ENCODE assay signal across 12 cellular contexts in genomic region chr11:14539867-14540475, GRCh38. TPM values are rescaled to one million over a fixed set of nuclear protein-coding genes. Genes with fewer than 3 reads are reported as not detected.
DNase-seq lines count a peak whose midpoint lies in the region; ATAC-seq, FAIRE-seq and TF ChIP-seq lines count a peak whose summit lies in the region.
"Had no signal": no experiment of that assay in that cellular context is flagged by ENCODE, and none has a peak within 500 bp of the region (broad histone marks: within the 10 kb centered on the region; RNA-seq: fewer than 3 reads in every experiment).

No MANE protein-coding gene starts in this region.

- peak overlapping the region; percentile 70; the same call in 1 of the 2 replicates for H2AFZ ChIP-seq in GM23338

- no peaks in the 10 kb centered on the region for H3K27me3 Mint-ChIP-seq in GM23338 (ENCODE audit: insufficient read depth, low read depth, poor library complexity)

- peaks cover 25% of the 10 kb centered on the region for H3K4me1 Mint-ChIP-seq in GM23338

- FAIRE-seq in HTR-8/SVneo (lab: Jason Lieb, UNC), result no peak

- intact Hi-C loops in right lobe of liver (cut with DNase I), result loop anchor here in 1 of 2 donors (10.0 kb wide), 1 partner anchor 365 kb away; no protein-coding TSS in a partner anchor
- intact Hi-C loops in posterior vena cava (cut with DNase I), result no loop called here

- no peak overlapping the region for H3K4me2 ChIP-seq in GM23338

- peak; percentile 43 for TF ChIP-seq POLR2A in right lobe of liver (IDR thresholded peaks at IDR 0.05)

- H3K9me2 ChIP-seq in GM23338 (ENCODE audit: insufficient read depth), result no peaks in the 10 kb centered on the region

- no peaks in the 10 kb centered on the region for H3K36me3 ChIP-seq in BE2C
- H3K36me3 ChIP-seq in GM23338 (ENCODE audit: insufficient read depth), result no peaks in the 10 kb centered on the region
- H3K36me3 ChIP-seq in adipocyte (ENCODE audit: control insufficient read depth, insufficient read depth, low read length, severe bottlenecking), result no peaks in the 10 kb centered on the region
- H3K36me3 ChIP-seq in right lobe of liver, result no peaks in the 10 kb centered on the region

- peaks cover 3% of the 10 kb centered on the region; the same call in 1 of the 2 replicates for H3F3A ChIP-seq in GM23338 (replicated peaks; ENCODE audit: low read depth)

- no peak overlapping the region for H3K27ac Mint-ChIP-seq in GM23338
- H3K27ac Mint-ChIP-seq: T-helper 2 cell treated with Interferon-gamma antibody and Interleukin-4, amounts not matched to agents 5 μg/mL and 100 μg/mL, for 36 hours had no signal

- no peaks in the 10 kb centered on the region for H3K9me3 ChIP-seq in BE2C
- H3K9me3 ChIP-seq in adipocyte (ENCODE audit: control insufficient read depth, low read length), result no peaks in the 10 kb centered on the region
- H3K9me3 ChIP-seq in right lobe of liver, result no peaks in the 10 kb centered on the region

- H3K27me3 ChIP-seq in BE2C (no peaks in the 10 kb centered on the region), GM23338 (ENCODE audit: insufficient read depth) (no peaks in the 10 kb centered on the region), adipocyte (replicated peaks; ENCODE audit: control insufficient read depth, insufficient read depth, low read length) (no peaks in the 10 kb centered on the region), right lobe of liver (no peaks in the 10 kb centered on the region)

- peak overlapping the region; percentile 87 for H3K9ac ChIP-seq in adipocyte (ENCODE audit: low read length)

- H3K4me3 Mint-ChIP-seq in GM23338, result no peak overlapping the region
- H3K4me3 Mint-ChIP-seq: T-helper 2 cell treated with Interferon-gamma antibody and Interleukin-4, amounts not matched to agents 5 μg/mL and 100 μg/mL, for 36 hours had no signal

- WGBS in right lobe of liver (ENCODE audit: insufficient coverage, low coverage, low lambda C conversion rate, missing lambda C conversion rate), result 25% methylated on average over 6 of the region's 6 CpGs

- H3K79me2 ChIP-seq in GM23338 (replicated peaks; ENCODE audit: insufficient read depth), result no peaks in the 10 kb centered on the region

- TF ChIP-seq CTCF in BE2C (IDR thresholded peaks at IDR 0.05; ENCODE audit: low read depth, low read length), result 0 out of 2 replicates have a peak, but pooled peaks have one; percentile 2
- TF ChIP-seq CTCF in GM23338 (conservative IDR thresholded peaks at IDR 0.05; ENCODE audit: low read depth in 2 of 2), result no peak
- TF ChIP-seq CTCF in right lobe of liver (IDR thresholded peaks at IDR 0.05), result peak in 1 of 4 donors; percentile 22

- no peaks in the 10 kb centered on the region for H3K36me3 Mint-ChIP-seq in GM23338 (ENCODE audit: low read depth)

- ATAC-seq in GM23338 (peak; percentile 69; the same call in 2 of the 3 replicates), right lobe of liver (peak; percentile 51 to 73 (median 70)), GM18870 (IDR thresholded peaks at IDR 0.05; ENCODE audit: unreplicated experiment) (no peak)
- ATAC-seq in activated CD4-positive, CD25-positive, alpha-beta regulatory T cell treated with anti-CD3 and anti-CD28 coated beads, Interleukin-2, amount 50 U/mL, for 24 hours, result no peak

- no peak overlapping the region for H3K4me3 ChIP-seq in BE2C (ENCODE audit: low read depth, low read length)
- no peak overlapping the region for H3K4me3 ChIP-seq in GM23338
- peak overlapping the region; percentile 52 for H3K4me3 ChIP-seq in adipocyte (ENCODE audit: low read length)
- no peak overlapping the region for H3K4me3 ChIP-seq in right lobe of liver

- DNase-seq in BE2C, result no peak
- DNase-seq in GM23338 (ENCODE audit: low spot score), result peak; percentile 30
- no peak for DNase-seq in adipocyte (ENCODE audit: low read depth)
- DNase-seq in right lobe of liver, result peak in 1 of 3 donors; percentile 72
- DNase-seq in posterior vena cava (ENCODE audit: low spot score), result no peak
- DNase-seq in HTR-8/SVneo (ENCODE audit: insufficient read length, low spot score), result no peak
- DNase-seq: mammary epithelial cell, NCI-H774 had no signal

- no peaks in the 10 kb centered on the region for H4K20me1 ChIP-seq in GM23338 (replicated peaks; ENCODE audit: insufficient read depth)

- H3K27ac ChIP-seq in GM23338 (ENCODE audit: low read depth) (no peak overlapping the region), right lobe of liver (peak overlapping the region; percentile 58 to 94 (median 65))
- H3K27ac ChIP-seq: C4-2B had no signal

- H3K4me1 ChIP-seq in BE2C (no peaks in the 10 kb centered on the region), GM23338 (ENCODE audit: insufficient read depth) (peaks cover 33% of the 10 kb centered on the region), adipocyte (ENCODE audit: control insufficient read depth, insufficient read depth, low read length) (peaks cover 59% of the 10 kb centered on the region), right lobe of liver (peaks cover 0 to 72% (median 5%) of the 10 kb centered on the region in 4 donors)

- no peaks in the 10 kb centered on the region for H3K9me3 Mint-ChIP-seq in GM23338

TF ChIP-seq in GM23338, 12 proteins besides CTCF, POLR2A, EP300 and RAD21 (continues in another document):
- TF ChIP-seq EZH2phosphoT487 (IDR thresholded peaks at IDR 0.05; ENCODE audit: unreplicated experiment), result no peak
- no peak for TF ChIP-seq POLR2AphosphoS5 (IDR thresholded peaks at IDR 0.05; ENCODE audit: low read depth)
- TF ChIP-seq STAT1 (IDR thresholded peaks at IDR 0.05; ENCODE audit: unreplicated experiment), result no peak
- TF ChIP-seq ZNF331 (CRISPR knock-in tag; IDR thresholded peaks at IDR 0.05; ENCODE audit: low read depth), result no peak
- TF ChIP-seq CREB1 (CRISPR knock-in tag; IDR thresholded peaks at IDR 0.05; ENCODE audit: low read depth), result no peak
- no peak for TF ChIP-seq ZNF114 (CRISPR knock-in tag; IDR thresholded peaks at IDR 0.05)
- TF ChIP-seq ETS1 (IDR thresholded peaks at IDR 0.05), result no peak

RNA-seq across cellular contexts. Expression of gene PSMA1, which starts 19.8 kb away (rescaled TPM):
- polyA plus RNA-seq in BE2C (2012; ENCODE audit: insufficient read depth, insufficient read length, low read depth), result 95.9 TPM
- total RNA-seq in GM23338 (2014; rRNA removed; shearing (Covaris generic)), result 169 and 197 TPM in 2 replicates
- polyA plus RNA-seq in GM23338 (2016; fragmentation: Nextera tagmentation; extraction: Ambion mirVana), result 337 and 338 TPM in 2 replicates
- 10 to 100 TPM; 69.4 to 95.1 (median 90.7) TPM for total RNA-seq in right lobe of liver
- total RNA-seq in posterior vena cava, result 100 to 1,000 TPM; 112 to 140 TPM

RNA-seq across cellular contexts. Expression of gene COPB1, which starts 40.4 kb away (rescaled TPM):
- polyA plus RNA-seq in BE2C (2012; ENCODE audit: insufficient read depth, insufficient read length, low read depth), result 36.4 TPM
- total RNA-seq in GM23338 (2014; rRNA removed; shearing (Covaris generic)), result 94.7 and 104 TPM in 2 replicates
- 39.6 and 42.3 TPM in 2 replicates for polyA plus RNA-seq in GM23338 (2016; fragmentation: Nextera tagmentation; extraction: Ambion mirVana)
- total RNA-seq in right lobe of liver (10 to 100 TPM; 39.1 to 77.8 (median 56.6) TPM), posterior vena cava (100 to 1,000 TPM; 103 to 113 TPM)

Comparison
In these comparisons a context has a peak if more than half of its experiments do, and no peak if none do; other contexts are left out.
1. ATAC-seq: peak in GM23338 (single experiment) and right lobe of liver (4 of 4); none in activated CD4-positive, CD25-positive, alpha-beta regulatory T cell treated with anti-CD3 and anti-CD28 coated beads, Interleukin-2, amount 50 U/mL, for 24 hours (0 of 2) and GM18870 (single experiment).